ENCODE assay signal across 17 cellular contexts in genomic region chr15:100942656-100943055, GRCh38. TPM values are rescaled to one million over a fixed set of nuclear protein-coding genes. Genes with fewer than 3 reads are reported as not detected.
DNase-seq lines count a peak whose midpoint lies in the region; ATAC-seq and TF ChIP-seq lines count a peak whose summit lies in the region.
"Had no signal": no experiment of that assay in that cellular context is flagged by ENCODE, and none has a peak within 500 bp of the region (broad histone marks: within the 10 kb centered on the region; RNA-seq: fewer than 3 reads in every experiment).

No MANE protein-coding gene starts in this region.

- POLR2A ChIA-PET in RWPE1 (lab: Yijun Ruan, JAX; ENCODE audit: low non-redundant PET), result no interaction called here

- no peak overlapping the region for H3K4me3 ChIP-seq in BLaER1 treated with 17β-estradiol and CSF1 and Interleukin-3, amounts not matched to agents 10 nM and 100 nM
- H3K4me3 ChIP-seq in ascending aorta, result no peak overlapping the region
- H3K4me3 ChIP-seq: PC-9 had no signal

- H3K27ac Mint-ChIP-seq in IgD-negative memory B cell (peak overlapping the region in 2 of 3 donors; percentile 43 to 60), osteocyte (ENCODE audit: unreplicated experiment) (peak overlapping the region; percentile 46)
- H3K27ac Mint-ChIP-seq in activated T-helper 1 cell treated with anti-CD3 and anti-CD28 coated beads, Interleukin-12 subunit alpha, Interleukin-12 subunit beta, Interleukin-2, Interleukin-4 antibody, amounts not matched to agents 30 ng/mL and 10 ng/mL and 1 ng/mL, durations not matched to agents 14 hours and 24 hours and 36 hours, result no peak overlapping the region
- H3K27ac Mint-ChIP-seq: CD8-positive, alpha-beta memory T cell had no signal

- peak overlapping the region in 2 of 4 donors; percentile 63 to 85 for H3K4me3 Mint-ChIP-seq in IgD-negative memory B cell
- H3K4me3 Mint-ChIP-seq in osteocyte (ENCODE audit: unreplicated experiment), result no peak overlapping the region
- H3K4me3 Mint-ChIP-seq in activated T-helper 1 cell treated with anti-CD3 and anti-CD28 coated beads, Interleukin-12 subunit alpha, Interleukin-12 subunit beta, Interleukin-2, Interleukin-4 antibody, amounts not matched to agents 30 ng/mL and 10 ng/mL and 1 ng/mL, durations not matched to agents 14 hours and 24 hours and 36 hours, result no peak overlapping the region
- H3K4me3 Mint-ChIP-seq: CD8-positive, alpha-beta memory T cell had no signal

- CTCF ChIA-PET in RWPE1 (lab: Yijun Ruan, JAX), result interaction anchor here (0.6 kb wide), 1 partner anchor 65 kb away, joined by 3 read pairs; no protein-coding TSS in a partner anchor

- H3K4me2 ChIP-seq in BLaER1 treated with 17β-estradiol and CSF1 and Interleukin-3, amounts not matched to agents 10 nM and 100 nM, result peak overlapping the region; percentile 2 to 58 (median 43); a peak in 20 of 22 replicates
- H3K4me2 ChIP-seq: PC-9 had no signal

- DNase-seq in ascending aorta (ENCODE audit: low spot score in 2 of 2) (no peak), osteocyte (ENCODE audit: extremely low spot score, unreplicated experiment) (no peak), RWPE1 (ENCODE audit: low spot score) (no peak)
- DNase-seq in activated T-helper 1 cell treated with anti-CD3 and anti-CD28 coated beads, Interleukin-12 subunit alpha, Interleukin-12 subunit beta, Interleukin-2, Interleukin-4 antibody, amounts not matched to agents 30 ng/mL and 10 ng/mL and 1 ng/mL, durations not matched to agents 14 hours and 24 hours and 36 hours (ENCODE audit: low spot score), result no peak
- DNase-seq: BE2C; CD8-positive, alpha-beta memory T cell; KG1; NCI-H1694 treated with DMSO at 0.1 percent for 48 hours; NCI-H2107; NCI-H2227 treated with DMSO at 0.1 percent for 48 hours; NCI-H524; NCI-H82; PC-9 had no signal

- peaks cover 34 to 44% (median 40%) of the 10 kb centered on the region in 10 experiments for H3K4me1 ChIP-seq in BLaER1 treated with 17β-estradiol and CSF1 and Interleukin-3, amounts not matched to agents 10 nM and 100 nM
- no peaks in the 10 kb centered on the region for H3K4me1 ChIP-seq in ascending aorta
- H3K4me1 ChIP-seq: BE2C had no signal

- H3K9me3 Mint-ChIP-seq in IgD-negative memory B cell, result no peaks in the 10 kb centered on the region
- H3K9me3 Mint-ChIP-seq in osteocyte (ENCODE audit: unreplicated experiment), result no peaks in the 10 kb centered on the region
- no peaks in the 10 kb centered on the region for H3K9me3 Mint-ChIP-seq in activated T-helper 1 cell treated with anti-CD3 and anti-CD28 coated beads, Interleukin-12 subunit alpha, Interleukin-12 subunit beta, Interleukin-2, Interleukin-4 antibody, amounts not matched to agents 30 ng/mL and 10 ng/mL and 1 ng/mL, durations not matched to agents 14 hours and 24 hours and 36 hours
- H3K9me3 Mint-ChIP-seq: CD8-positive, alpha-beta memory T cell had no signal

- peaks cover 0 to 4% (median 0%) of the 10 kb centered on the region in 11 experiments; a peak in 1 of 22 replicates for H3K9me3 ChIP-seq in BLaER1 treated with 17β-estradiol and CSF1 and Interleukin-3, amounts not matched to agents 10 nM and 100 nM (replicated peaks in 1 of 11)
- no peaks in the 10 kb centered on the region for H3K9me3 ChIP-seq in ascending aorta
- H3K9me3 ChIP-seq: BE2C had no signal

- intact Hi-C loops in ascending aorta (cut with DNase I), result no loop called here
- intact Hi-C loops in activated T-helper 1 cell treated with anti-CD3 and anti-CD28 coated beads, Interleukin-12 subunit alpha, Interleukin-12 subunit beta, Interleukin-2, Interleukin-4 antibody, amounts not matched to agents 30 ng/mL and 10 ng/mL and 1 ng/mL, durations not matched to agents 14 hours and 24 hours and 36 hours (cut with micrococcal nuclease), result no loop called here

- H3K4me1 Mint-ChIP-seq in IgD-negative memory B cell (peaks cover 15 to 31% (median 29%) of the 10 kb centered on the region in 3 donors), osteocyte (ENCODE audit: unreplicated experiment) (peaks cover 12% of the 10 kb centered on the region)
- H3K4me1 Mint-ChIP-seq in activated T-helper 1 cell treated with anti-CD3 and anti-CD28 coated beads, Interleukin-12 subunit alpha, Interleukin-12 subunit beta, Interleukin-2, Interleukin-4 antibody, amounts not matched to agents 30 ng/mL and 10 ng/mL and 1 ng/mL, durations not matched to agents 14 hours and 24 hours and 36 hours (ENCODE audit: low read depth), result no peaks in the 10 kb centered on the region
- H3K4me1 Mint-ChIP-seq: CD8-positive, alpha-beta memory T cell had no signal

- TF ChIP-seq CTCF in ascending aorta (IDR thresholded peaks at IDR 0.05) (no peak), osteocyte (IDR thresholded peaks at IDR 0.05) (no peak), RWPE1 (conservative IDR thresholded peaks at IDR 0.05; ENCODE audit: low read depth) (no peak)

- H4K20me1 ChIP-seq in BLaER1 treated with 17β-estradiol and CSF1 and Interleukin-3, amounts not matched to agents 10 nM and 100 nM, result no peaks in the 10 kb centered on the region

- ATAC-seq in HG03457 (IDR thresholded peaks at IDR 0.05; ENCODE audit: unreplicated experiment), result no peak
- ATAC-seq: HepG2 had no signal

- H3K36me3 ChIP-seq in BLaER1 treated with 17β-estradiol and CSF1 and Interleukin-3, amounts not matched to agents 10 nM and 100 nM, result no peaks in the 10 kb centered on the region
- no peaks in the 10 kb centered on the region for H3K36me3 ChIP-seq in ascending aorta
- H3K36me3 ChIP-seq: BE2C had no signal

- H3K27me3 Mint-ChIP-seq in IgD-negative memory B cell, result no peaks in the 10 kb centered on the region
- no peaks in the 10 kb centered on the region for H3K27me3 Mint-ChIP-seq in osteocyte (ENCODE audit: unreplicated experiment)
- peaks cover 5% of the 10 kb centered on the region for H3K27me3 Mint-ChIP-seq in activated T-helper 1 cell treated with anti-CD3 and anti-CD28 coated beads, Interleukin-12 subunit alpha, Interleukin-12 subunit beta, Interleukin-2, Interleukin-4 antibody, amounts not matched to agents 30 ng/mL and 10 ng/mL and 1 ng/mL, durations not matched to agents 14 hours and 24 hours and 36 hours (ENCODE audit: insufficient read depth)

- peaks cover 5% of the 10 kb centered on the region for H3K36me3 Mint-ChIP-seq in IgD-negative memory B cell
- no peaks in the 10 kb centered on the region for H3K36me3 Mint-ChIP-seq in osteocyte (ENCODE audit: unreplicated experiment)
- no peaks in the 10 kb centered on the region for H3K36me3 Mint-ChIP-seq in activated T-helper 1 cell treated with anti-CD3 and anti-CD28 coated beads, Interleukin-12 subunit alpha, Interleukin-12 subunit beta, Interleukin-2, Interleukin-4 antibody, amounts not matched to agents 30 ng/mL and 10 ng/mL and 1 ng/mL, durations not matched to agents 14 hours and 24 hours and 36 hours (ENCODE audit: low read depth)
- H3K36me3 Mint-ChIP-seq: CD8-positive, alpha-beta memory T cell had no signal

- H3K27ac ChIP-seq in BLaER1 treated with 17β-estradiol and CSF1 and Interleukin-3, amounts not matched to agents 10 nM and 100 nM, result peak overlapping the region in 2 of 11 experiments; percentile 13 to 43; a peak in 2 of 22 replicates
- H3K27ac ChIP-seq in ascending aorta (peak overlapping the region; percentile 12 to 48), RWPE1 (no peak overlapping the region)
- H3K27ac ChIP-seq: PC-9 had no signal

- no peaks in the 10 kb centered on the region for H3K27me3 ChIP-seq in BLaER1 treated with 17β-estradiol and CSF1 and Interleukin-3, amounts not matched to agents 10 nM and 100 nM
- no peaks in the 10 kb centered on the region for H3K27me3 ChIP-seq in ascending aorta

- no peak overlapping the region for H3K9ac ChIP-seq in BLaER1 treated with 17β-estradiol and CSF1 and Interleukin-3, amounts not matched to agents 10 nM and 100 nM

RNA-seq across cellular contexts. Expression of gene LRRK1, which starts 23.5 kb away (rescaled TPM):
- 13.2 TPM for polyA plus RNA-seq in IgD-negative memory B cell
- total RNA-seq in ascending aorta, result 105 TPM
- 10.8 and 16.3 TPM in 2 replicates for total RNA-seq in osteocyte
- 1.9 and 2.0 TPM in 2 replicates for total RNA-seq in activated T-helper 1 cell treated with anti-CD3 and anti-CD28 coated beads, Interleukin-12 subunit alpha, Interleukin-12 subunit beta, Interleukin-2, Interleukin-4 antibody, amounts not matched to agents 30 ng/mL and 10 ng/mL and 1 ng/mL, durations not matched to agents 14 hours and 24 hours and 36 hours
- polyA plus RNA-seq: CD8-positive, alpha-beta memory T cell had no signal
